8 cellular contexts compared by ENCODE assay signal in genomic region chr17:1203111-1203966, GRCh38. TPM values are rescaled to one million over a fixed set of nuclear protein-coding genes. Genes with fewer than 3 reads are reported as not detected.
DNase-seq lines count a peak whose midpoint lies in the region; ATAC-seq and TF ChIP-seq lines count a peak whose summit lies in the region.

No MANE protein-coding gene starts in this region.

- H3K4me3 ChIP-seq in AG04450 (ENCODE audit: low read depth, low read length) (peak overlapping the region; percentile 62), endodermal cell (ENCODE audit: low read length) (peak overlapping the region; percentile 79)

- CTCF ChIA-PET in AG04450 (lab: Charles Lee): interaction anchor here (1.3 kb wide), 1 partner anchor 16 kb away, joined by 4 read pairs; no protein-coding TSS in a partner anchor

- H3K27me3 Mint-ChIP-seq in endodermal cell (ENCODE audit: insufficient read depth) (peaks cover 14% of the 10 kb centered on the region), mesothelial cell of epicardium (ENCODE audit: low read depth) (peaks cover 18% of the 10 kb centered on the region)

- H3K9me3 Mint-ChIP-seq in endodermal cell: no peaks in the 10 kb centered on the region
- H3K9me3 Mint-ChIP-seq in mesothelial cell of epicardium: no peaks in the 10 kb centered on the region

- peaks cover 3% of the 10 kb centered on the region; the same call in 1 of the 2 replicates for H3K9me3 ChIP-seq in AG04450 (ENCODE audit: control insufficient read depth, insufficient read depth, low read length)
- H3K9me3 ChIP-seq in endodermal cell (ENCODE audit: control insufficient read depth, low read length): no peaks in the 10 kb centered on the region

- 10 to 20% methylated on average over 24 to 72 of the region's 91 CpGs for WGBS in endodermal cell (ENCODE audit: insufficient coverage in 1 of 2, insufficient read length in 1 of 2), 2 experiments

- ATAC-seq in HG02588 (IDR thresholded peaks at IDR 0.05; ENCODE audit: unreplicated experiment) (no peak), HG03354 (IDR thresholded peaks at IDR 0.05; ENCODE audit: poor library complexity, severe bottlenecking, unreplicated experiment) (no peak)

- H3K4me3 Mint-ChIP-seq in endodermal cell (peak overlapping the region; percentile 52), mesothelial cell of epicardium (peak overlapping the region; percentile 54)

- no peak for TF ChIP-seq CTCF in AG04450 (IDR thresholded peaks at IDR 0.05; ENCODE audit: low read depth, low read length)
- TF ChIP-seq CTCF in endodermal cell (conservative IDR thresholded peaks at IDR 0.05): no peak
- no peak for TF ChIP-seq CTCF in mesothelial cell of epicardium (IDR thresholded peaks at IDR 0.05; ENCODE audit: unreplicated experiment)

- peaks cover 2% of the 10 kb centered on the region for H3K4me1 ChIP-seq in endodermal cell (ENCODE audit: control insufficient read depth, insufficient read depth, low read length)

- H3K27ac ChIP-seq in AG04450 (ENCODE audit: low read depth, low read length) (no peak overlapping the region), endodermal cell (ENCODE audit: low read depth, low read length) (no peak overlapping the region)

- peak overlapping the region; percentile 74 for H3K9ac ChIP-seq in endodermal cell (ENCODE audit: extremely low read depth, low read length, poor library complexity, severe bottlenecking)

- H3K27ac Mint-ChIP-seq in endodermal cell (no peak overlapping the region), mesothelial cell of epicardium (no peak overlapping the region)

- DNase-seq in AG04450 (ENCODE audit: low read depth, low spot score) (no peak), HT1080 (ENCODE audit: low read depth) (peak; percentile 15), endodermal cell (peak; percentile 97), mesothelial cell of epicardium (ENCODE audit: low spot score in 2 of 2, unreplicated experiment in 2 of 2) (peak in 1 of 2 experiments; percentile 62)
- DNase-seq in activated CD4-positive, alpha-beta T cell treated with anti-CD3 and anti-CD28 coated beads, Interleukin-2, amount 50 U/mL, for 4 hours: peak; percentile 35 to 45
- peak; percentile 40 for DNase-seq in stimulated activated naive CD4-positive, alpha-beta T cell treated with Interleukin-2 at 50 U/mL for 16 hours (lab: John Stamatoyannopoulos, UW)

- H3K27me3 ChIP-seq in AG04450 (ENCODE audit: control insufficient read depth, insufficient read depth, low read length): peaks cover 10% of the 10 kb centered on the region
- H3K27me3 ChIP-seq in endodermal cell (ENCODE audit: control insufficient read depth, insufficient read depth, low read length, poor library complexity, severe bottlenecking): no peaks in the 10 kb centered on the region

- POLR2A ChIA-PET in AG04450 (lab: Yijun Ruan, JAX): no interaction called here

- H3K4me1 Mint-ChIP-seq in endodermal cell (peaks cover 6% of the 10 kb centered on the region), mesothelial cell of epicardium (no peaks in the 10 kb centered on the region)

- H3K36me3 Mint-ChIP-seq in endodermal cell (ENCODE audit: low read depth) (no peaks in the 10 kb centered on the region), mesothelial cell of epicardium (no peaks in the 10 kb centered on the region)

- H3K36me3 ChIP-seq in endodermal cell (ENCODE audit: control insufficient read depth, insufficient read depth, low read length): no peaks in the 10 kb centered on the region

RNA-seq across cellular contexts. Expression of gene ABR, which starts 23.6 kb away (rescaled TPM):
- polyA plus RNA-seq in AG04450 (2011; rRNA removed): 64.3 and 71.2 TPM in 2 replicates
- 94.2 and 133 TPM in 2 replicates for polyA minus RNA-seq in AG04450 (2011; rRNA and poly(A)+ RNA removed)
- total RNA-seq in HT1080 (2014; rRNA removed; shearing (Covaris generic)): 64.7 and 71.2 TPM in 2 replicates
- 77.9 and 83.3 TPM in 2 replicates for polyA plus RNA-seq in HT1080 (2015; cell fraction: cytosol; rRNA removed)
- polyA plus RNA-seq in HT1080 (2015; cell fraction: nucleus; rRNA removed): 115 and 122 TPM in 2 replicates
- total RNA-seq in endodermal cell (10 to 100 TPM; 51.1 to 58.7 TPM), mesothelial cell of epicardium (63.9 to 70.1 TPM (median 69.3 TPM) in 3 replicates)
- polyA plus RNA-seq in endodermal cell (2013, experiment 1 of 2): 52.8 TPM
- 56.2 TPM for polyA plus RNA-seq in endodermal cell (2013, experiment 2 of 2)
